ENCODE assay signal across 16 cellular contexts in the genomic region with DNA sequence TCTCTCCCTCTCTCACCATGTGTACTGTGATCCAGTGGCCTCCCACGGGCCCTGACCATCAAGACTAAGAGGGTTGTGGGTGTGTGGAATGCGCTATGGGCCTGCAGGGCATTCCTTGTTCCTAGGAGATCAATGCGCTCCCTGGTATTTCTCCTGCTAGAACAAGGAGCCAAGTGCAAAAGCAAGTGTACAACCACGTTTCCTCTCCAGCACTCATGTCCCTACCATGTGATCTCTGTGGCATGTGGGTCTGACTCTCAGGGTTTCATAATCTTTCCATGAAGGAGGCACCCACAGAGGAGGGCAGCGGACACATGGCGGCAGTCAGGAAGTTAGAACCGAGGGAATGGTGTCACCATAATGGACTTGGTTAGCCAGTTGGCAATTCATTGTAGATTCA.
DNase-seq lines count a peak whose midpoint lies in the region; ATAC-seq and TF ChIP-seq lines count a peak whose summit lies in the region.
"Had no signal": no experiment of that assay in that cellular context is flagged by ENCODE, and none has a peak within 500 bp of the region (broad histone marks: within the 10 kb centered on the region; RNA-seq: fewer than 3 reads in every experiment).

No MANE protein-coding gene starts in this region.

- intact Hi-C loops in heart right ventricle (cut with DNase I) (loop anchor here in 3 of 10 donors (5.0 to 10.0 kb wide), 3 partner anchors 39 to 147 kb away; no protein-coding TSS in a partner anchor), cardiac septum (cut with DNase I) (loop anchor here (5.0 kb wide), 1 partner anchor 69 kb away; no protein-coding TSS in a partner anchor), lower lobe of right lung (cut with DNase I) (no loop called here), thyroid gland (cut with DNase I) (no loop called here)

- CTCF ChIA-PET in activated CD8-positive, alpha-beta T cell treated with anti-CD3 and anti-CD28 coated beads, Interleukin-2, amount 10 ng/mL, durations not matched to agents 7 days and 5 days (lab: Charles Lee) = no interaction called here

- no peaks in the 10 kb centered on the region for H3K9me3 Mint-ChIP-seq in activated CD8-positive, alpha-beta T cell treated with anti-CD3 and anti-CD28 coated beads, Interleukin-2, amount 10 ng/mL, durations not matched to agents 7 days and 5 days (ENCODE audit: insufficient read depth)

- H3K36me3 Mint-ChIP-seq in activated CD8-positive, alpha-beta T cell treated with anti-CD3 and anti-CD28 coated beads, Interleukin-2, amount 10 ng/mL, durations not matched to agents 7 days and 5 days (ENCODE audit: low read depth) = no peaks in the 10 kb centered on the region

- 68 to 73% methylated on average over 7 of the region's 7 CpGs for WGBS in heart right ventricle, 2 donors
- 76 to 82% methylated on average over 7 of the region's 7 CpGs for WGBS in thyroid gland, 2 donors

- POLR2A ChIA-PET in activated CD8-positive, alpha-beta T cell treated with anti-CD3 and anti-CD28 coated beads, Interleukin-2, amount 10 ng/mL, durations not matched to agents 7 days and 5 days (lab: Charles Lee) = no interaction called here

- ATAC-seq in heart right ventricle (no peak), lower lobe of right lung (peak; percentile 54 to 57), HG03159 (IDR thresholded peaks at IDR 0.05; ENCODE audit: unreplicated experiment) (no peak), GM18520 (IDR thresholded peaks at IDR 0.05; ENCODE audit: unreplicated experiment) (no peak)
- no peak for ATAC-seq in activated CD8-positive, alpha-beta T cell treated with anti-CD3 and anti-CD28 coated beads, Interleukin-2, amount 10 ng/mL, durations not matched to agents 7 days and 5 days

- no peak overlapping the region for H3K27ac Mint-ChIP-seq in activated CD8-positive, alpha-beta T cell treated with anti-CD3 and anti-CD28 coated beads, Interleukin-2, amount 10 ng/mL, durations not matched to agents 7 days and 5 days

- no peak for TF ChIP-seq POLR2A in thyroid gland (IDR thresholded peaks at IDR 0.05)

- TF ChIP-seq CTCF in heart right ventricle (IDR thresholded peaks at IDR 0.05) (no peak), choroid plexus epithelial cell (conservative IDR thresholded peaks at IDR 0.05; ENCODE audit: low read depth, low read length) (no peak), lower lobe of right lung (IDR thresholded peaks at IDR 0.05) (no peak), thyroid gland (IDR thresholded peaks at IDR 0.05) (no peak)

- no peaks in the 10 kb centered on the region for H3K9me3 ChIP-seq in heart right ventricle
- H3K9me3 ChIP-seq in lower lobe of right lung = no peaks in the 10 kb centered on the region
- H3K9me3 ChIP-seq in thyroid gland = no peaks in the 10 kb centered on the region

- no peaks in the 10 kb centered on the region for H3K27me3 Mint-ChIP-seq in activated CD8-positive, alpha-beta T cell treated with anti-CD3 and anti-CD28 coated beads, Interleukin-2, amount 10 ng/mL, durations not matched to agents 7 days and 5 days (ENCODE audit: low read depth)

- H3K4me1 ChIP-seq in heart right ventricle = peaks cover 0 to 68% (median 33%) of the 10 kb centered on the region in 9 donors
- H3K4me1 ChIP-seq in lower lobe of right lung = no peaks in the 10 kb centered on the region
- peaks cover 44 to 46% of the 10 kb centered on the region in 2 donors for H3K4me1 ChIP-seq in thyroid gland

- H3K27ac ChIP-seq in heart right ventricle (peak overlapping the region; percentile 63 to 95 (median 87)), lower lobe of right lung (no peak overlapping the region), thyroid gland (peak overlapping the region; percentile 76 to 96 (median 88))

- H3K36me3 ChIP-seq in heart right ventricle (no peaks in the 10 kb centered on the region), lower lobe of right lung (no peaks in the 10 kb centered on the region), thyroid gland (no peaks in the 10 kb centered on the region)

- H3K4me3 ChIP-seq in heart right ventricle (no peak overlapping the region), choroid plexus epithelial cell (ENCODE audit: low read depth, low read length) (no peak overlapping the region), lower lobe of right lung (no peak overlapping the region), thyroid gland (replicated peaks in 1 of 3) (no peak overlapping the region)

- no peaks in the 10 kb centered on the region for H3K27me3 ChIP-seq in heart right ventricle
- no peaks in the 10 kb centered on the region for H3K27me3 ChIP-seq in lower lobe of right lung (ENCODE audit: low read depth)
- no peaks in the 10 kb centered on the region for H3K27me3 ChIP-seq in thyroid gland

- no peak overlapping the region for H3K4me3 Mint-ChIP-seq in activated CD8-positive, alpha-beta T cell treated with anti-CD3 and anti-CD28 coated beads, Interleukin-2, amount 10 ng/mL, durations not matched to agents 7 days and 5 days

- no peaks in the 10 kb centered on the region for H3K4me1 Mint-ChIP-seq in activated CD8-positive, alpha-beta T cell treated with anti-CD3 and anti-CD28 coated beads, Interleukin-2, amount 10 ng/mL, durations not matched to agents 7 days and 5 days (ENCODE audit: low read depth)

- no peak for DNase-seq in heart right ventricle
- DNase-seq in cardiac septum (ENCODE audit: low spot score) = no peak
- DNase-seq in choroid plexus epithelial cell (ENCODE audit: low read depth) = peak; percentile 10
- no peak for DNase-seq in lower lobe of right lung
- peak; percentile 50 for DNase-seq in thyroid gland
- no peak for DNase-seq in activated CD8-positive, alpha-beta T cell treated with anti-CD3 and anti-CD28 coated beads, Interleukin-2, amount 10 ng/mL, durations not matched to agents 7 days and 5 days
- DNase-seq: C1 segment of cervical spinal cord, DMS 273 treated with DMSO at 0.1 percent for 48 hours, Karpas-422, NCI-H1436 treated with DMSO at 0.1 percent for 48 hours, NCI-H2081 treated with DMSO at 0.1 percent for 48 hours, NCI-H524 treated with DMSO at 0.1 percent for 48 hours, OCI-M1, RPMI8226 had no signal

Comparison
In these comparisons a context has a peak if more than half of its experiments do, and no peak if none do; other contexts are left out.
1. ATAC-seq: peak in lower lobe of right lung (2 of 2); none in heart right ventricle (0 of 8), HG03159 (single experiment), activated CD8-positive, alpha-beta T cell treated with anti-CD3 and anti-CD28 coated beads, Interleukin-2, amount 10 ng/mL, durations not matched to agents 7 days and 5 days (single experiment) and GM18520 (single experiment).
2. DNase-seq: peak in choroid plexus epithelial cell (single experiment) and thyroid gland (2 of 2); none in heart right ventricle (0 of 2), cardiac septum (single experiment), lower lobe of right lung (single experiment) and activated CD8-positive, alpha-beta T cell treated with anti-CD3 and anti-CD28 coated beads, Interleukin-2, amount 10 ng/mL, durations not matched to agents 7 days and 5 days (single experiment).